In genomic region chr9:113536483-113537226, GRCh38 we compare ENCODE assay signal across 11 cellular contexts.
DNase-seq lines count a peak whose midpoint lies in the region; TF ChIP-seq lines count a peak whose summit lies in the region.
"Had no signal": no experiment of that assay in that cellular context is flagged by ENCODE, and none has a peak within 500 bp of the region (broad histone marks: within the 10 kb centered on the region; RNA-seq: fewer than 3 reads in every experiment).

No MANE protein-coding gene starts in this region.

- intact Hi-C loops in ovary (cut with DNase I), result no loop called here

- WGBS in ovary, 3 donors, result 80 to 82% (median 81%) methylated on average over 21 of the region's 21 CpGs

- H3K36me3 ChIP-seq in H7 (replicated peaks; ENCODE audit: control insufficient read depth, insufficient read depth, low read length) (no peaks in the 10 kb centered on the region; the same call in 1 of the 2 replicates), ovary (no peaks in the 10 kb centered on the region)

- peak; percentile 73 for DNase-seq in H7
- peak; percentile 27 to 43 for DNase-seq in cardiac fibroblast (ENCODE audit: low read depth in 2 of 2)
- DNase-seq in hypothalamus (lab: John Stamatoyannopoulos, UW), result peak in 49 of 51 donors; percentile 10 to 97 (median 84)
- peak in 4 of 5 donors; percentile 51 to 70 (median 68) for DNase-seq in ovary
- DNase-seq in T1000 (lab: John Stamatoyannopoulos, UW), result no peak
- no peak for DNase-seq in HuH-7.5 (ENCODE audit: low spot score)
- DNase-seq in NCI-H2029 treated with DMSO at 0.1 percent for 48 hours (lab: John Stamatoyannopoulos, UW), result no peak
- DNase-seq in GOT3 (lab: John Stamatoyannopoulos, UW), result no peak
- DNase-seq: activated effector memory CD4-positive, alpha-beta T cell treated with Interleukin-2 at 50 U/mL for 16 hours had no signal

- no peaks in the 10 kb centered on the region for H3K27me3 ChIP-seq in H7 (ENCODE audit: control insufficient read depth, insufficient read depth, low read length)
- no peaks in the 10 kb centered on the region for H3K27me3 ChIP-seq in ovary

- peak overlapping the region in 1 of 2 donors; percentile 17 for H3K27ac ChIP-seq in ovary
- H3K27ac ChIP-seq: HL-60 had no signal

- peaks cover 14% of the 10 kb centered on the region for H3K4me1 ChIP-seq in ovary (ENCODE audit: insufficient read depth)

- TF ChIP-seq POLR2A in ovary (IDR thresholded peaks at IDR 0.05), result no peak

- no peak for TF ChIP-seq EP300 in ovary (IDR thresholded peaks at IDR 0.05)

- H3K4me3 ChIP-seq in H7 (ENCODE audit: insufficient read depth, low read depth, low read length) (no peak overlapping the region), cardiac fibroblast (replicated peaks in 1 of 2; ENCODE audit: low read depth in 2 of 2, low read length in 2 of 2) (no peak overlapping the region), ovary (no peak overlapping the region)
- H3K4me3 ChIP-seq: skin epidermis had no signal

- TF ChIP-seq CTCF in cardiac fibroblast (IDR thresholded peaks at IDR 0.05; ENCODE audit: low read depth, low read length) (no peak), ovary (IDR thresholded peaks at IDR 0.05) (no peak)

- no peaks in the 10 kb centered on the region for H3K9me3 ChIP-seq in ovary

Comparison
In these comparisons a context has a peak if more than half of its experiments do, and no peak if none do; other contexts are left out.
1. DNase-seq: peak in H7 (single experiment), cardiac fibroblast (2 of 2), hypothalamus (49 of 51) and ovary (4 of 5); none in T1000 (single experiment), HuH-7.5 (single experiment), NCI-H2029 treated with DMSO at 0.1 percent for 48 hours (single experiment) and GOT3 (single experiment).